9 cellular contexts compared by ENCODE assay signal in genomic region chr3:195162033-195162669, GRCh38.
A peak's percentile ranks its signal among the peaks of the same experiment; 100 is the strongest.
DNase-seq lines count a peak whose midpoint lies in the region; ATAC-seq, FAIRE-seq and TF ChIP-seq lines count a peak whose summit lies in the region.
"Had no signal": no experiment of that assay in that cellular context is flagged by ENCODE, and none has a peak within 500 bp of the region (broad histone marks: within the 10 kb centered on the region; RNA-seq: fewer than 3 reads in every experiment).

No MANE protein-coding gene starts in this region.

- no peak for TF ChIP-seq POLR2A in H54 (IDR thresholded peaks at IDR 0.05; ENCODE audit: low read depth, low read length)

- POLR2A ChIA-PET in activated CD8-positive, alpha-beta T cell treated with anti-CD3 and anti-CD28 coated beads, Interleukin-2, amount 10 ng/mL, durations not matched to agents 7 days and 5 days (lab: Charles Lee): interaction anchor here (0.7 to 1.1 kb wide), 2 partner anchors 11 to 26 kb away, joined by 3 to 5 read pairs; no protein-coding TSS in a partner anchor
- POLR2A ChIA-PET in naive thymus-derived CD8-positive, alpha-beta T cell (lab: Charles Lee): interaction anchor here (0.5 to 1.3 kb wide), 6 partner anchors 12 to 491 kb away, joined by 3 to 5 read pairs (median 3); no protein-coding TSS in a partner anchor

- H3K4me3 Mint-ChIP-seq in activated CD8-positive, alpha-beta T cell treated with anti-CD3 and anti-CD28 coated beads, Interleukin-2, amount 10 ng/mL, durations not matched to agents 7 days and 5 days: no peak overlapping the region
- peak overlapping the region; percentile 3 to 58 (median 26) for H3K4me3 Mint-ChIP-seq in naive thymus-derived CD8-positive, alpha-beta T cell

- CTCF ChIA-PET in activated CD8-positive, alpha-beta T cell treated with anti-CD3 and anti-CD28 coated beads, Interleukin-2, amount 10 ng/mL, durations not matched to agents 7 days and 5 days (lab: Charles Lee): interaction anchor here (0.9 to 1.4 kb wide), 4 partner anchors 8 to 480 kb away, joined by 3 to 5 read pairs (median 4); no protein-coding TSS in a partner anchor

- FAIRE-seq in H54 (lab: Jason Lieb, UNC): no peak

- ATAC-seq in GM18498 (IDR thresholded peaks at IDR 0.05; ENCODE audit: unreplicated experiment) (peak; percentile 63), HG02759 (IDR thresholded peaks at IDR 0.05; ENCODE audit: unreplicated experiment) (peak; percentile 47)
- peak; percentile 62 for ATAC-seq in activated CD8-positive, alpha-beta T cell treated with anti-CD3 and anti-CD28 coated beads, Interleukin-2, amount 10 ng/mL, durations not matched to agents 7 days and 5 days
- peak; percentile 71 to 73 for ATAC-seq in naive thymus-derived CD8-positive, alpha-beta T cell
- ATAC-seq: HCT116 had no signal

- no peaks in the 10 kb centered on the region for H3K27me3 Mint-ChIP-seq in activated CD8-positive, alpha-beta T cell treated with anti-CD3 and anti-CD28 coated beads, Interleukin-2, amount 10 ng/mL, durations not matched to agents 7 days and 5 days (ENCODE audit: low read depth)
- no peaks in the 10 kb centered on the region for H3K27me3 Mint-ChIP-seq in naive thymus-derived CD8-positive, alpha-beta T cell

- H3K27ac Mint-ChIP-seq in activated CD8-positive, alpha-beta T cell treated with anti-CD3 and anti-CD28 coated beads, Interleukin-2, amount 10 ng/mL, durations not matched to agents 7 days and 5 days: peak overlapping the region; percentile 77
- H3K27ac Mint-ChIP-seq in naive thymus-derived CD8-positive, alpha-beta T cell: peak overlapping the region; percentile 77 to 96 (median 87)

- peaks cover 35% of the 10 kb centered on the region for H3K4me1 Mint-ChIP-seq in activated CD8-positive, alpha-beta T cell treated with anti-CD3 and anti-CD28 coated beads, Interleukin-2, amount 10 ng/mL, durations not matched to agents 7 days and 5 days (ENCODE audit: low read depth)
- H3K4me1 Mint-ChIP-seq in naive thymus-derived CD8-positive, alpha-beta T cell: peaks cover 22 to 65% (median 44%) of the 10 kb centered on the region in 4 donors

- DNase-seq in activated CD8-positive, alpha-beta T cell treated with anti-CD3 and anti-CD28 coated beads, Interleukin-2, amount 10 ng/mL, durations not matched to agents 7 days and 5 days: peak; percentile 43
- DNase-seq in naive thymus-derived CD8-positive, alpha-beta T cell: peak in 2 of 10 donors; percentile 13 to 26
- DNase-seq in H54 (ENCODE audit: insufficient read length, low spot score) (no peak), DMS53 treated with DMSO at 0.1 percent for 48 hours (lab: John Stamatoyannopoulos, UW; ENCODE audit: unreplicated experiment) (no peak), NCI-H2227 treated with DMSO at 0.1 percent for 48 hours (lab: John Stamatoyannopoulos, UW) (no peak), DMS53 (lab: John Stamatoyannopoulos, UW) (no peak)

- H3K9me3 Mint-ChIP-seq in activated CD8-positive, alpha-beta T cell treated with anti-CD3 and anti-CD28 coated beads, Interleukin-2, amount 10 ng/mL, durations not matched to agents 7 days and 5 days (ENCODE audit: insufficient read depth): no peaks in the 10 kb centered on the region
- no peaks in the 10 kb centered on the region for H3K9me3 Mint-ChIP-seq in naive thymus-derived CD8-positive, alpha-beta T cell

- no peaks in the 10 kb centered on the region for H3K36me3 Mint-ChIP-seq in activated CD8-positive, alpha-beta T cell treated with anti-CD3 and anti-CD28 coated beads, Interleukin-2, amount 10 ng/mL, durations not matched to agents 7 days and 5 days (ENCODE audit: low read depth)
- H3K36me3 Mint-ChIP-seq in naive thymus-derived CD8-positive, alpha-beta T cell: no peaks in the 10 kb centered on the region
